Comparison of ENCODE assay signal across 8 cellular contexts in the genomic region with DNA sequence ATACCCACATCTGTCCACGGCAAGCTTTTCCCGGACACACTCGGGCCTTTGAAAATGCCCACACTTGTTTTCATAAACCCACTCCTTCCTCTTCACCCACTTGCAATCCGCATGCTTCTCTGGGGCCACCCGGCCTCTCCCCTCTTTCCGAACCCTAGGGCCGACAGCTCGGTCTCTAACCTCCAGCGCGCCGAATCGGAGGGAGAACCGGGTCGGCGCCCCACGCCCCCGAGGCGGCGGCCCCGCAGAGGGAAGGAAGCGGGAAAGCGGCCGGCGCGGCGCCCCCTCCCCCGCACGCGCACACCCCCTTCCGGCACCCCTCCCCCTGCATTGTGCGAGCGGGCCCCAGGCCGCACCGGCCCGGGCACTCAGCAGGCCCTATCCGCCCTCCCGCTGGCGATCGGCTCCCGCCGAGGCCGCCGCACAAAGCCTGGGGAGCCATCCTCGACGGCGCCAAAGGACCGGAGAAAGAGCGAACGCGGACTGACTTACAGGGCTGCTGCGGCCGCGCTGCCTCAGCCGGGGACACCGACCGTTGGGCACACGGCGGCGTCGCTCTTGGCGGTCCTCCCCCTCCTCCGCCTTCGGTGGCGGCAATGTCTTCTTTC. TPM values are rescaled to one million over a fixed set of nuclear protein-coding genes. Genes with fewer than 3 reads are reported as not detected.
DNase-seq lines count a peak whose midpoint lies in the region; ATAC-seq and TF ChIP-seq lines count a peak whose summit lies in the region.

No MANE protein-coding gene starts in this region.

- TF ChIP-seq POLR2A in upper lobe of left lung (IDR thresholded peaks at IDR 0.05), result no peak

- peak; percentile 43 to 68 (median 66) for DNase-seq in CD4-positive, CD25-positive, alpha-beta regulatory T cell
- DNase-seq in RPMI8226, result peak; percentile 72
- DNase-seq in activated naive CD4-positive, alpha-beta T cell treated with Interleukin-2 at 50 U/mL for 16 hours, result peak; percentile 68
- no peak for DNase-seq in Right ventricle myocardium superior
- peak in 1 of 2 donors; percentile 47 for DNase-seq in trophoblast cell
- peak; percentile 46 to 93 for DNase-seq in upper lobe of left lung

- no peaks in the 10 kb centered on the region for H3K27me3 Mint-ChIP-seq in CD4-positive, CD25-positive, alpha-beta regulatory T cell

- peaks cover 59% of the 10 kb centered on the region for H3K4me1 ChIP-seq in CD4-positive, CD25-positive, alpha-beta regulatory T cell (ENCODE audit: control insufficient read depth, insufficient read depth, low read length, poor library complexity, severe bottlenecking)
- H3K4me1 ChIP-seq in trophoblast cell (ENCODE audit: control insufficient read depth in 1 of 2, insufficient read depth in 2 of 2, low read length in 2 of 2), result peaks cover 9 to 20% of the 10 kb centered on the region in 2 experiments
- peaks cover 42 to 50% (median 44%) of the 10 kb centered on the region in 4 donors for H3K4me1 ChIP-seq in upper lobe of left lung

- H3K4me2 ChIP-seq in trophoblast cell (ENCODE audit: low read length), result peak overlapping the region; percentile 72

- peak; percentile 12 to 15 for ATAC-seq in CD4-positive, CD25-positive, alpha-beta regulatory T cell (ENCODE audit: low read depth in 2 of 2)
- ATAC-seq in GM19324 (IDR thresholded peaks at IDR 0.05; ENCODE audit: low FRiP score, unreplicated experiment), result peak; percentile 27
- peak; percentile 37 for ATAC-seq in HG03432 (IDR thresholded peaks at IDR 0.05; ENCODE audit: unreplicated experiment)
- ATAC-seq in Right ventricle myocardium superior (ENCODE audit: poor library complexity), result peak; percentile 61
- ATAC-seq in upper lobe of left lung (ENCODE audit: low FRiP score in 2 of 2), result peak; percentile 71 to 78

- H3K9me3 Mint-ChIP-seq in CD4-positive, CD25-positive, alpha-beta regulatory T cell, result no peaks in the 10 kb centered on the region

- H2AK5ac ChIP-seq in trophoblast cell (ENCODE audit: low read length), result peak overlapping the region; percentile 100

- H4K91ac ChIP-seq in trophoblast cell (ENCODE audit: low read depth, low read length), result peak overlapping the region; percentile 100

- intact Hi-C loops in Right ventricle myocardium superior (cut with DNase I), result no loop called here

- peak overlapping the region; percentile 100 for H2BK5ac ChIP-seq in trophoblast cell (ENCODE audit: low read depth, low read length, poor library complexity)

- peak overlapping the region; percentile 96 for H3K27ac ChIP-seq in CD4-positive, CD25-positive, alpha-beta regulatory T cell (ENCODE audit: insufficient read depth, low read length, poor library complexity, severe bottlenecking)
- H3K27ac ChIP-seq in trophoblast cell (ENCODE audit: low read depth, low read length) (peak overlapping the region; percentile 100), upper lobe of left lung (peak overlapping the region; percentile 93 to 99 (median 98))

- peak overlapping the region; percentile 100 for H4K12ac ChIP-seq in trophoblast cell (ENCODE audit: low read depth, low read length)

- H3K27me3 ChIP-seq in CD4-positive, CD25-positive, alpha-beta regulatory T cell (ENCODE audit: control insufficient read depth, insufficient read depth, low read length), result no peaks in the 10 kb centered on the region
- H3K27me3 ChIP-seq in trophoblast cell (ENCODE audit: insufficient read depth, low read length) (no peaks in the 10 kb centered on the region), upper lobe of left lung (no peaks in the 10 kb centered on the region)

- peaks cover 15% of the 10 kb centered on the region for H3K79me1 ChIP-seq in trophoblast cell (ENCODE audit: low read length)

- H2BK12ac ChIP-seq in trophoblast cell (ENCODE audit: low read length), result peak overlapping the region; percentile 88

- peak overlapping the region in 3 of 4 donors; percentile 94 to 98 (median 96) for H3K4me3 Mint-ChIP-seq in CD4-positive, CD25-positive, alpha-beta regulatory T cell

- no peaks in the 10 kb centered on the region for H3K36me3 Mint-ChIP-seq in CD4-positive, CD25-positive, alpha-beta regulatory T cell

- no CpG with 5 or more reads among the region's 64 CpGs for WGBS in trophoblast cell (ENCODE audit: extremely low coverage, insufficient coverage, insufficient read length)
- 0 to 3% methylated on average over 10 to 23 of the region's 64 CpGs for WGBS in upper lobe of left lung, 2 donors

- no peaks in the 10 kb centered on the region for H3K9me3 ChIP-seq in CD4-positive, CD25-positive, alpha-beta regulatory T cell (ENCODE audit: control insufficient read depth in 2 of 2, low read length in 2 of 2)
- H3K9me3 ChIP-seq in trophoblast cell (ENCODE audit: insufficient read depth, low read depth, low read length), result no peaks in the 10 kb centered on the region
- no peaks in the 10 kb centered on the region for H3K9me3 ChIP-seq in upper lobe of left lung

- peaks cover 25 to 47% (median 39%) of the 10 kb centered on the region in 4 donors for H3K4me1 Mint-ChIP-seq in CD4-positive, CD25-positive, alpha-beta regulatory T cell

- peak overlapping the region; percentile 84 for H3K4ac ChIP-seq in trophoblast cell (ENCODE audit: low read depth, low read length)

- peaks cover 3% of the 10 kb centered on the region for H3K36me3 ChIP-seq in CD4-positive, CD25-positive, alpha-beta regulatory T cell (ENCODE audit: control insufficient read depth, insufficient read depth, low read length)
- H3K36me3 ChIP-seq in trophoblast cell (ENCODE audit: control insufficient read depth in 1 of 2, insufficient read depth in 2 of 2, low read length in 2 of 2), result no peaks in the 10 kb centered on the region
- no peaks in the 10 kb centered on the region for H3K36me3 ChIP-seq in upper lobe of left lung

- H3K79me2 ChIP-seq in trophoblast cell (ENCODE audit: control insufficient read depth, insufficient read depth, low read length, poor library complexity), result peaks cover 25% of the 10 kb centered on the region

- H3K18ac ChIP-seq in trophoblast cell (ENCODE audit: low read length), result peak overlapping the region; percentile 100

- peak overlapping the region; percentile 100 for H2BK120ac ChIP-seq in trophoblast cell (ENCODE audit: insufficient read depth, low read length, poor library complexity)

- TF ChIP-seq EP300 in upper lobe of left lung (IDR thresholded peaks at IDR 0.05), result no peak

- H3K14ac ChIP-seq in trophoblast cell (ENCODE audit: low read length), result peak overlapping the region; percentile 100

- H3K23ac ChIP-seq in trophoblast cell (ENCODE audit: low read length), result no peak overlapping the region

- peak overlapping the region; percentile 98 for H2AFZ ChIP-seq in trophoblast cell (ENCODE audit: insufficient read depth, low read length, poor library complexity)

- TF ChIP-seq CTCF in upper lobe of left lung (IDR thresholded peaks at IDR 0.05), result no peak

- H3K4me3 ChIP-seq in CD4-positive, CD25-positive, alpha-beta regulatory T cell (ENCODE audit: low read depth, low read length), result peak overlapping the region; percentile 91
- peak overlapping the region; percentile 99 for H3K4me3 ChIP-seq in trophoblast cell (ENCODE audit: low read depth, low read length)
- peak overlapping the region; percentile 63 to 98 (median 88) for H3K4me3 ChIP-seq in upper lobe of left lung

- peak overlapping the region; percentile 100 for H4K8ac ChIP-seq in trophoblast cell (ENCODE audit: low read depth, low read length)

- H3K9ac ChIP-seq in trophoblast cell (ENCODE audit: low read length), result peak overlapping the region; percentile 100

- peak overlapping the region; percentile 81 to 97 (median 82) for H3K27ac Mint-ChIP-seq in CD4-positive, CD25-positive, alpha-beta regulatory T cell

RNA-seq across cellular contexts. Expression of a gene that starts 0.4 kb away (rescaled TPM):
- total RNA-seq in CD4-positive, CD25-positive, alpha-beta regulatory T cell, result 131 TPM
- polyA plus RNA-seq in CD4-positive, CD25-positive, alpha-beta regulatory T cell, result 10 to 100 TPM; 15.1 to 19.9 (median 18.9) TPM
- 70.9 TPM for total RNA-seq in Right ventricle myocardium superior
- polyA plus RNA-seq in trophoblast cell (2013), result 48.9 and 50.0 TPM in 2 replicates
- 100 to 1,000 TPM in 1 of 6 donors, 10 to 100 TPM in 5; 33.1 to 114 (median 86.6) TPM for total RNA-seq in upper lobe of left lung

Comparison
In these comparisons a context has a peak if more than half of its experiments do, and no peak if none do; other contexts are left out.
1. ATAC-seq: peak in every context shown above with its lines; median percentile 74 in upper lobe of left lung; 61 in Right ventricle myocardium superior; 37 in HG03432; 27 in GM19324; 14 in CD4-positive, CD25-positive, alpha-beta regulatory T cell.